Comparison of ENCODE assay signal across 23 cellular contexts in the genomic region with DNA sequence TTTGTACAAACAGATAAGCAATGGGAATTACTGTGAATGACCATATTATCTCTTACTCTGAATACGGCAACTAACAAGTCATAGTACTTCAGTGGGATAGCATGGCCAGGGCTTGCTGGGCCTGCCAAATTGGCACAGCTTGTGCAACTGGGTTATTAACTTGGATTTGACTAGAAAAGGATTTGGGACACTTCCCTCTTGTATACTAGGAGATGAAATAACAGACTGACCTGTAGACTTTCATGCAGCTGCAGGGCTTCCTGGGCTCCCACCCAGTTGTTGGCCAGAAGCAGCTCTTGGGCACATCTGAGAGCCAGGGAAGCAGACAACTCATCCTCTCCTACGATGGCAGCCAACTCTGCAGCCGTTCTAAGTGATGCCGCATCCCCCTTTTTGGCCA. TPM values are rescaled to one million over a fixed set of nuclear protein-coding genes. Genes with fewer than 3 reads are reported as not detected.
"Had no signal": no experiment of that assay in that cellular context is flagged by ENCODE, and none has a peak within 500 bp of the region (broad histone marks: within the 10 kb centered on the region; RNA-seq: fewer than 3 reads in every experiment).

No MANE protein-coding gene starts in this region.

- H3K27me3 Mint-ChIP-seq: activated B cell treated with CpG ODN at 0.5 μM for 24 hours; activated CD4-positive, alpha-beta memory T cell treated with anti-CD3 and anti-CD28 coated beads, Interleukin-2, amount 10 ng/mL, durations not matched to agents 7 days and 5 days; activated CD8-positive, alpha-beta memory T cell treated with anti-CD3 and anti-CD28 coated beads, Interleukin-2, amount 10 ng/mL, durations not matched to agents 7 days and 5 days; activated naive CD8-positive, alpha-beta T cell treated with anti-CD3 and anti-CD28 coated beads, Interleukin-2, amount 10 ng/mL, durations not matched to agents 7 days and 5 days; activated T-helper 17 cell treated with anti-CD3 and anti-CD28 coated beads, Interleukin-2, amount 50 U/mL, for 72 hours; effector memory CD8-positive, alpha-beta T cell had no signal

- H3K4me3 ChIP-seq: body of pancreas, heart left ventricle, lung, skin epidermis, stomach, thyroid gland, vagina had no signal

- DNase-seq: activated B cell treated with CpG ODN at 0.5 μM for 24 hours; activated CD4-positive, alpha-beta memory T cell treated with anti-CD3 and anti-CD28 coated beads, Interleukin-2, amount 10 ng/mL, durations not matched to agents 7 days and 5 days; activated CD4-positive, alpha-beta T cell treated with anti-CD3 and anti-CD28 coated beads for 48 hours; activated CD8-positive, alpha-beta memory T cell treated with anti-CD3 and anti-CD28 coated beads, Interleukin-2, amount 10 ng/mL, durations not matched to agents 7 days and 5 days; activated naive CD4-positive, alpha-beta T cell; activated naive CD8-positive, alpha-beta T cell treated with anti-CD3 and anti-CD28 coated beads, Interleukin-2, amount 10 ng/mL, durations not matched to agents 7 days and 5 days; body of pancreas; effector memory CD8-positive, alpha-beta T cell; foreskin melanocyte; heart left ventricle; kidney glomerular epithelial cell; midbrain; nephron progenitor cell; posterior cingulate gyrus; stomach; T-helper 1 cell; T-helper 9 cell; thyroid gland had no signal

- ATAC-seq: activated CD8-positive, alpha-beta memory T cell treated with anti-CD3 and anti-CD28 coated beads, Interleukin-2, amount 10 ng/mL, durations not matched to agents 7 days and 5 days; activated T-helper 17 cell treated with anti-CD3 and anti-CD28 coated beads, Interleukin-2, amount 50 U/mL, for 72 hours; body of pancreas; effector memory CD8-positive, alpha-beta T cell; heart left ventricle; SK-N-SH treated with all-trans-retinoic acid at 6 μM for 48 hours had no signal

- H3K9me3 ChIP-seq: body of pancreas, heart left ventricle, stomach, thyroid gland, vagina had no signal

- H3K4me1 Mint-ChIP-seq: activated B cell treated with CpG ODN at 0.5 μM for 24 hours; activated CD8-positive, alpha-beta memory T cell treated with anti-CD3 and anti-CD28 coated beads, Interleukin-2, amount 10 ng/mL, durations not matched to agents 7 days and 5 days; activated naive CD8-positive, alpha-beta T cell treated with anti-CD3 and anti-CD28 coated beads, Interleukin-2, amount 10 ng/mL, durations not matched to agents 7 days and 5 days; activated T-helper 17 cell treated with anti-CD3 and anti-CD28 coated beads, Interleukin-2, amount 50 U/mL, for 72 hours; nephron progenitor cell had no signal

- H3K9me3 Mint-ChIP-seq: activated B cell treated with CpG ODN at 0.5 μM for 24 hours; activated CD4-positive, alpha-beta memory T cell treated with anti-CD3 and anti-CD28 coated beads, Interleukin-2, amount 10 ng/mL, durations not matched to agents 7 days and 5 days; activated naive CD8-positive, alpha-beta T cell treated with anti-CD3 and anti-CD28 coated beads, Interleukin-2, amount 10 ng/mL, durations not matched to agents 7 days and 5 days; activated T-helper 17 cell treated with anti-CD3 and anti-CD28 coated beads, Interleukin-2, amount 50 U/mL, for 72 hours; effector memory CD8-positive, alpha-beta T cell; nephron progenitor cell had no signal

- H3K4me3 Mint-ChIP-seq: activated B cell treated with CpG ODN at 0.5 μM for 24 hours; activated CD4-positive, alpha-beta memory T cell treated with anti-CD3 and anti-CD28 coated beads, Interleukin-2, amount 10 ng/mL, durations not matched to agents 7 days and 5 days; activated CD8-positive, alpha-beta memory T cell treated with anti-CD3 and anti-CD28 coated beads, Interleukin-2, amount 10 ng/mL, durations not matched to agents 7 days and 5 days; activated naive CD8-positive, alpha-beta T cell treated with anti-CD3 and anti-CD28 coated beads, Interleukin-2, amount 10 ng/mL, durations not matched to agents 7 days and 5 days; activated T-helper 17 cell treated with anti-CD3 and anti-CD28 coated beads, Interleukin-2, amount 50 U/mL, for 72 hours; effector memory CD8-positive, alpha-beta T cell; nephron progenitor cell had no signal

- H3K27ac ChIP-seq: body of pancreas, stomach had no signal

- H3K4me1 ChIP-seq: body of pancreas, heart left ventricle, stomach, thyroid gland had no signal

- H3K27ac Mint-ChIP-seq: activated B cell treated with CpG ODN at 0.5 μM for 24 hours; activated CD4-positive, alpha-beta memory T cell treated with anti-CD3 and anti-CD28 coated beads, Interleukin-2, amount 10 ng/mL, durations not matched to agents 7 days and 5 days; activated CD8-positive, alpha-beta memory T cell treated with anti-CD3 and anti-CD28 coated beads, Interleukin-2, amount 10 ng/mL, durations not matched to agents 7 days and 5 days; activated naive CD8-positive, alpha-beta T cell treated with anti-CD3 and anti-CD28 coated beads, Interleukin-2, amount 10 ng/mL, durations not matched to agents 7 days and 5 days; activated T-helper 17 cell treated with anti-CD3 and anti-CD28 coated beads, Interleukin-2, amount 50 U/mL, for 72 hours; nephron progenitor cell had no signal

- H3K27me3 ChIP-seq: body of pancreas, heart left ventricle, stomach, thyroid gland, vagina had no signal

RNA-seq across cellular contexts. Expression of gene FAXDC2, which starts 47.8 kb away (rescaled TPM):
- total RNA-seq: activated B cell treated with CpG ODN at 0.5 μM for 24 hours; activated CD4-positive, alpha-beta memory T cell treated with anti-CD3 and anti-CD28 coated beads, Interleukin-2, amount 10 ng/mL, durations not matched to agents 7 days and 5 days; activated CD8-positive, alpha-beta memory T cell treated with anti-CD3 and anti-CD28 coated beads, Interleukin-2, amount 10 ng/mL, durations not matched to agents 7 days and 5 days; activated naive CD8-positive, alpha-beta T cell treated with anti-CD3 and anti-CD28 coated beads, Interleukin-2, amount 10 ng/mL, durations not matched to agents 7 days and 5 days; activated T-helper 17 cell treated with anti-CD3 and anti-CD28 coated beads, Interleukin-2, amount 50 U/mL, for 72 hours had no signal
